Comparison of ENCODE assay signal across 26 cellular contexts in genomic region chr7:144676492-144676891, GRCh38.
"Had no signal": no experiment of that assay in that cellular context is flagged by ENCODE, and none has a peak within 500 bp of the region (broad histone marks: within the 10 kb centered on the region; RNA-seq: fewer than 3 reads in every experiment).

No MANE protein-coding gene starts in this region.

- H3K9me3 ChIP-seq: colonic mucosa, esophagus muscularis mucosa, esophagus squamous epithelium, gastrocnemius medialis, gastroesophageal sphincter, heart left ventricle, heart right ventricle had no signal

- FAIRE-seq: endometrium, frontal cortex had no signal

- H3K4me1 ChIP-seq: colonic mucosa, esophagus muscularis mucosa, esophagus squamous epithelium, foreskin keratinocyte, gastrocnemius medialis, gastroesophageal sphincter, heart left ventricle, heart right ventricle had no signal

- H3K4me3 ChIP-seq: colonic mucosa, coronary artery, dorsolateral prefrontal cortex, esophagus muscularis mucosa, esophagus squamous epithelium, gastrocnemius medialis, gastroesophageal sphincter, heart left ventricle, heart right ventricle had no signal

- DNase-seq: colonic mucosa; cortex of kidney; dermis blood vessel endothelial cell; dorsolateral prefrontal cortex; effector CD4-positive, alpha-beta T cell; effector CD8-positive, alpha-beta T cell; effector memory CD4-positive, alpha-beta T cell; effector memory CD8-positive, alpha-beta T cell; endodermal cell; erythroblast; esophagus squamous epithelium; foreskin fibroblast; foreskin keratinocyte; foreskin melanocyte; gastrocnemius medialis; glutamatergic neuron; head of caudate nucleus; heart left ventricle; heart right ventricle had no signal

- H3K36me3 ChIP-seq: colonic mucosa, esophagus muscularis mucosa, esophagus squamous epithelium, gastrocnemius medialis, gastroesophageal sphincter, heart left ventricle, heart right ventricle had no signal

- ATAC-seq: effector memory CD8-positive, alpha-beta T cell; esophagus mucosa; foreskin keratinocyte; gastrocnemius medialis; gastroesophageal sphincter; heart left ventricle; heart right ventricle had no signal

- H3K27ac ChIP-seq: colonic mucosa, coronary artery, dorsolateral prefrontal cortex, epithelial cell of prostate, esophagus muscularis mucosa, esophagus squamous epithelium, foreskin keratinocyte, gastrocnemius medialis, gastroesophageal sphincter, heart left ventricle, heart right ventricle had no signal

- H3K27me3 ChIP-seq: colonic mucosa, dorsolateral prefrontal cortex, esophagus muscularis mucosa, esophagus squamous epithelium, foreskin keratinocyte, gastrocnemius medialis, gastroesophageal sphincter, heart left ventricle, heart right ventricle had no signal
